Comparison of ENCODE assay signal across 11 cellular contexts in the genomic region with DNA sequence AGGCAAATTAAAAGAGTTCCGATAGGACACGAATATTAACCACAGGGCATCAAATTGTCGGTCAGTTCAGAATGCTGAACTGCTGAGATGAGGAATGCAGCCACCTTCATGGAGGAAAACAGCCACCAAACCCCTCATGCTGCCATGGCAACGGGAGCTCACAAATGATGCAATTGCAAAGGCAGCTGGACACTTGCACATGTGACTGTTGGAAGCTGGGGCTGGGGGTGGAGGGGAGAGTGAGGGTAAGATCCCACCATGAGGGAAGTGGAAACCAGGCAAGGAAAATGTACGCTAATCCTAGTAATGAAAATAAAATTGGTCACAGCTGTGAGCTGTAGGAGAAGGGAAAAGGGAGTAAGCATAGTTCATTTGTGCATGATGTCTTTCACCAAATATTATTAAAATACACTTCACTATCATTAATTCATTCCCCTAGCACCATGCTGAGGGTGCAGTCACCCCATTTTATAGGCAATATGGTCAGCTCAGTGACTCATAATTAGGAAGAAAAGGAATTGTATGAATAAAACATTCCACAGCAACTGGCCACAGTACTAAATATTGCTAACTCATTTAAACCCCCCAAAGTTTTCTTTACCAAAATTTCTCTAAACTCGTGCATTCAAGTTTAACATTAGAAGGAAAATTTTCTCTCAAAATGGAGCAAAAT. TPM values are rescaled to one million over a fixed set of nuclear protein-coding genes. Genes with fewer than 3 reads are reported as not detected.
DNase-seq lines count a peak whose midpoint lies in the region; ATAC-seq, FAIRE-seq and TF ChIP-seq lines count a peak whose summit lies in the region.
"Had no signal": no experiment of that assay in that cellular context is flagged by ENCODE, and none has a peak within 500 bp of the region (broad histone marks: within the 10 kb centered on the region; RNA-seq: fewer than 3 reads in every experiment).

No MANE protein-coding gene starts in this region.

- H3K27me3 ChIP-seq in adipocyte (replicated peaks; ENCODE audit: control insufficient read depth, insufficient read depth, low read length) (no peaks in the 10 kb centered on the region), kidney epithelial cell (ENCODE audit: control insufficient read depth, insufficient read depth, low read length) (no peaks in the 10 kb centered on the region), sigmoid colon (no peaks in the 10 kb centered on the region)

- no peak overlapping the region for H3K4me3 ChIP-seq in adipocyte (ENCODE audit: low read length)
- no peak overlapping the region for H3K4me3 ChIP-seq in kidney epithelial cell (ENCODE audit: low read depth, low read length)
- no peak overlapping the region for H3K4me3 ChIP-seq in sigmoid colon

- no peaks in the 10 kb centered on the region for H3K9me3 ChIP-seq in adipocyte (ENCODE audit: control insufficient read depth, low read length)
- H3K9me3 ChIP-seq in sigmoid colon: no peaks in the 10 kb centered on the region

- FAIRE-seq in HTR-8/SVneo (lab: Jason Lieb, UNC): no peak
- FAIRE-seq: islet of Langerhans had no signal

- TF ChIP-seq EP300 in sigmoid colon (IDR thresholded peaks at IDR 0.05): no peak

- peak; percentile 65 for DNase-seq in AG20443 (ENCODE audit: low spot score)
- peak; percentile 41 for DNase-seq in HTR-8/SVneo (ENCODE audit: insufficient read length, low spot score)
- DNase-seq in adipocyte (ENCODE audit: low read depth): peak; percentile 65
- peak; percentile 71 for DNase-seq in kidney epithelial cell (ENCODE audit: low read depth)
- DNase-seq in posterior vena cava (ENCODE audit: low spot score): no peak
- no peak for DNase-seq in sigmoid colon
- no peak for DNase-seq in midbrain (lab: John Stamatoyannopoulos, UW)
- DNase-seq: activated gamma-delta T cell treated with Interleukin-2 at 50 U/mL for 16 hours; CD4-positive, CD25-positive, alpha-beta regulatory T cell had no signal

- H3K4me1 ChIP-seq in adipocyte (ENCODE audit: control insufficient read depth, insufficient read depth, low read length): peaks cover 9% of the 10 kb centered on the region
- no peaks in the 10 kb centered on the region for H3K4me1 ChIP-seq in sigmoid colon

- WGBS in sigmoid colon, 2 donors: 65 to 66% methylated on average over 6 of the region's 6 CpGs

- H3K36me3 ChIP-seq in adipocyte (ENCODE audit: control insufficient read depth, insufficient read depth, low read length, severe bottlenecking) (no peaks in the 10 kb centered on the region), kidney epithelial cell (ENCODE audit: control insufficient read depth, insufficient read depth, low read length) (no peaks in the 10 kb centered on the region), sigmoid colon (no peaks in the 10 kb centered on the region)

- no peak for ATAC-seq in HG02852 (IDR thresholded peaks at IDR 0.05; ENCODE audit: unreplicated experiment)

- H3K9ac ChIP-seq in adipocyte (ENCODE audit: low read length): no peak overlapping the region

- no peak overlapping the region for H3K27ac ChIP-seq in sigmoid colon

- intact Hi-C loops in posterior vena cava (cut with DNase I): no loop called here
- intact Hi-C loops in sigmoid colon (cut with DNase I): no loop called here

- TF ChIP-seq CTCF in kidney epithelial cell (IDR thresholded peaks at IDR 0.05; ENCODE audit: insufficient read depth, low read length, poor library complexity, severe bottlenecking) (no peak), sigmoid colon (IDR thresholded peaks at IDR 0.05) (no peak)

- TF ChIP-seq POLR2A in sigmoid colon (IDR thresholded peaks at IDR 0.05): no peak

RNA-seq across cellular contexts. Expression of gene BECN2, which starts 15.3 kb away (rescaled TPM):
- total RNA-seq in kidney epithelial cell (not detected in 2 replicates), posterior vena cava (not detected), sigmoid colon (not detected)
- polyA plus RNA-seq in sigmoid colon: not detected
- total RNA-seq: CD4-positive, CD25-positive, alpha-beta regulatory T cell had no signal
- polyA plus RNA-seq: CD4-positive, CD25-positive, alpha-beta regulatory T cell had no signal

RNA-seq across cellular contexts. Expression of gene MAP1LC3C, which starts 26.1 kb away (rescaled TPM):
- 0.27 TPM in 1 of 2 replicates, not detected in the other for total RNA-seq in kidney epithelial cell
- total RNA-seq in posterior vena cava: 1 to 10 TPM; 1.3 to 1.9 TPM
- 1 to 10 TPM in 3 of 4 donors, not detected in 1; 4.2 to 8.1 (median 5.0) TPM for total RNA-seq in sigmoid colon
- polyA plus RNA-seq in sigmoid colon: 1 to 10 TPM in 2 of 3 donors, not detected in 1; 1.3 to 6.0 TPM
- total RNA-seq: CD4-positive, CD25-positive, alpha-beta regulatory T cell had no signal
- polyA plus RNA-seq: CD4-positive, CD25-positive, alpha-beta regulatory T cell had no signal

Comparison
In these comparisons a context has a peak if more than half of its experiments do, and no peak if none do; other contexts are left out.
1. DNase-seq: peak in AG20443 (single experiment), HTR-8/SVneo (single experiment), adipocyte (single experiment) and kidney epithelial cell (single experiment); none in posterior vena cava (single experiment), sigmoid colon (single experiment) and midbrain (single experiment).